8 cellular contexts compared by ENCODE assay signal in the genomic region with DNA sequence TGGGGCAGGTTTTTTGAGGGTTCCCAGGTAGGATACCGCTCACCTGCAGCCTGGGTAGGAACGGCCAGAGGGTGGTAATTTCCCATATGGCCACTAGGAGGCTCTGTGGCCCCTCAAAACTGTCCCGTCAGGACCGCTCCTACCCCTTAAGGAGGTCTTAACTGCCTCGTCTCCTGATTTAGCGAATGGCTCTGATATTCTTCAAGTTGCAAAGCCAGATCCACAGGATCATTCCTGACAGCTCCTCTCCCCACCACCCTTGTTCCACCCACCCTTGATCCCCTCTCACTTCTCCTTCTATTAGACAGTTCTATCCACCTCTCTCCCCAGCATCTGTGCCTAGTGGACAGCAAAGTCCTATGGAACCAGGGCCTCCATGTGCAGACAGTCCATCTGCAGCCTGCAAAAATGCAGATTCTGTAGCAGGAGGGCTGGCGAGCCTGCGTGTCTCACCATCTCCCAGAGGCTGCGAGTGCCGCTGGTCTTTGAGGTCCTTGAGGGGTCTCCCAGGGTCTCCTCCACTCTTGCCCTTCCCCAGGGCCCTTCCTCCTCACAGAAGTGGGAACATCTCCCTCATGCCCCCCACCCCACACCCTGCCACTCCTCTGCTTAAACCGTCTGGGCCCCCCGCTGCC. TPM values are rescaled to one million over a fixed set of nuclear protein-coding genes. Genes with fewer than 3 reads are reported as not detected.
A peak's percentile ranks its signal among the peaks of the same experiment; 100 is the strongest.
DNase-seq lines count a peak whose midpoint lies in the region; ATAC-seq and TF ChIP-seq lines count a peak whose summit lies in the region.

No MANE protein-coding gene starts in this region.

- H3K23ac ChIP-seq in neuronal stem cell (ENCODE audit: low read depth, low read length, poor library complexity), result no peak overlapping the region

- H3K9me3 ChIP-seq in neuronal stem cell (replicated peaks in 1 of 2; ENCODE audit: control insufficient read depth in 2 of 2, insufficient read depth in 1 of 2, low read depth in 1 of 2, low read length in 2 of 2), result peaks cover 0 to 2% of the 10 kb centered on the region in 2 donors
- no peaks in the 10 kb centered on the region for H3K9me3 ChIP-seq in transverse colon

- no peak overlapping the region for H3K4ac ChIP-seq in neuronal stem cell (ENCODE audit: low read length)

- DNase-seq in NK-92 treated with Interleukin-12 subunit alpha and Interleukin-12 subunit beta, amount 100 ng/mL, for 24 hours (lab: John Stamatoyannopoulos, UW), result peak; percentile 17
- DNase-seq in NK-92 (lab: John Stamatoyannopoulos, UW; ENCODE audit: unreplicated experiment) (no peak), OCI-M1 (lab: John Stamatoyannopoulos, UW) (peak; percentile 64), foreskin keratinocyte (peak in 1 of 2 donors; percentile 40), neuronal stem cell (ENCODE audit: low spot score) (peak; percentile 42), transverse colon (peak; percentile 65)
- peak; percentile 11 to 36 for DNase-seq in activated T-helper 1 cell treated with anti-CD3 and anti-CD28 coated beads, Interleukin-2, amount 50 U/mL, for 16 hours (ENCODE audit: low read depth in 1 of 2, low spot score in 1 of 2)

- peak; percentile 66 for ATAC-seq in HG03139 (IDR thresholded peaks at IDR 0.05; ENCODE audit: unreplicated experiment)
- ATAC-seq in foreskin keratinocyte, result peak; percentile 62

- TF ChIP-seq POLR2A in transverse colon (IDR thresholded peaks at IDR 0.05), result no peak

- H3K4me3 ChIP-seq in neuronal stem cell (ENCODE audit: low read length in 2 of 2), result no peak overlapping the region
- no peak overlapping the region for H3K4me3 ChIP-seq in transverse colon

- intact Hi-C loops in transverse colon (cut with DNase I; ENCODE audit: low total_unique reads), result loop anchor here (1.0 to 10.0 kb wide), 2 partner anchors 200 to 526 kb away; no protein-coding TSS in a partner anchor

- no peaks in the 10 kb centered on the region for H3K27me3 ChIP-seq in foreskin keratinocyte
- no peaks in the 10 kb centered on the region for H3K27me3 ChIP-seq in neuronal stem cell (ENCODE audit: control insufficient read depth in 3 of 3, insufficient read depth in 3 of 3, low read depth in 1 of 3, low read length in 3 of 3)
- H3K27me3 ChIP-seq in transverse colon, result no peaks in the 10 kb centered on the region

- H3K27ac ChIP-seq in foreskin keratinocyte (no peak overlapping the region), neuronal stem cell (replicated peaks; ENCODE audit: low read length) (no peak overlapping the region), transverse colon (no peak overlapping the region)

- no peak overlapping the region for H2AK5ac ChIP-seq in neuronal stem cell (ENCODE audit: low read depth, low read length)

- H2BK5ac ChIP-seq in neuronal stem cell (ENCODE audit: low read length), result no peak overlapping the region

- WGBS in neuronal stem cell (ENCODE audit: extremely low coverage in 2 of 2, insufficient read length in 2 of 2, insufficient replicate concordance in 1 of 2), 2 donors, result no CpG with 5 or more reads among the region's 12 CpGs
- WGBS in transverse colon (ENCODE audit: low coverage in 1 of 2), 2 donors, result 42% methylated on average over 12 of the region's 12 CpGs; no CpG with 5 or more reads in 1 of the 2 donors

- H3K14ac ChIP-seq in neuronal stem cell (ENCODE audit: low read length), result no peak overlapping the region

- no peak overlapping the region for H4K8ac ChIP-seq in neuronal stem cell (ENCODE audit: low read depth, low read length)

- H3K79me1 ChIP-seq in neuronal stem cell (ENCODE audit: low read depth, low read length), result no peaks in the 10 kb centered on the region

- H3K9ac ChIP-seq in neuronal stem cell (ENCODE audit: low read depth, low read length, poor library complexity), result no peak overlapping the region

- no peak overlapping the region for H4K91ac ChIP-seq in neuronal stem cell (ENCODE audit: low read depth, low read length, poor library complexity)

- peaks cover 7% of the 10 kb centered on the region for H3K4me1 ChIP-seq in foreskin keratinocyte
- H3K4me1 ChIP-seq in neuronal stem cell (ENCODE audit: control insufficient read depth in 2 of 2, insufficient read depth in 1 of 2, low read depth in 1 of 2, low read length in 2 of 2), result peaks cover 0 to 1% of the 10 kb centered on the region in 2 donors
- H3K4me1 ChIP-seq in transverse colon, result peaks cover 3 to 9% (median 7%) of the 10 kb centered on the region in 4 donors

- no peak overlapping the region for H2BK120ac ChIP-seq in neuronal stem cell (ENCODE audit: low read depth, low read length)

- TF ChIP-seq CTCF in foreskin keratinocyte (conservative IDR thresholded peaks at IDR 0.05), result peak; percentile 83
- peak; percentile 90 to 95 (median 92) for TF ChIP-seq CTCF in transverse colon (IDR thresholded peaks at IDR 0.05)

- H3K36me3 ChIP-seq in neuronal stem cell (replicated peaks in 1 of 2; ENCODE audit: control insufficient read depth in 2 of 2, insufficient read depth in 2 of 2, low read length in 2 of 2) (no peaks in the 10 kb centered on the region), transverse colon (no peaks in the 10 kb centered on the region)

- no peak overlapping the region for H3K4me2 ChIP-seq in neuronal stem cell (ENCODE audit: insufficient read depth, low read length, poor library complexity, severe bottlenecking)

- H2BK12ac ChIP-seq in neuronal stem cell (ENCODE audit: low read length), result no peak overlapping the region

- H2BK15ac ChIP-seq in neuronal stem cell (ENCODE audit: low read length), result no peak overlapping the region

- H3K18ac ChIP-seq in neuronal stem cell (ENCODE audit: low read length), result no peak overlapping the region

- TF ChIP-seq EP300 in transverse colon (IDR thresholded peaks at IDR 0.05; ENCODE audit: low read depth), result no peak

- in situ Hi-C loops in transverse colon (cut with MboI; ENCODE audit: low pct_ligation_motif_present in 1 of 4, low pct_unique_long_range_greater_than_20kb in 1 of 4, low sequenced_read_pairs in 3 of 4), result loop anchor here (10.0 to 25.0 kb wide), 5 partner anchors 233 to 530 kb away; no protein-coding TSS in a partner anchor

- H2AFZ ChIP-seq in neuronal stem cell (ENCODE audit: low read length), result no peak overlapping the region

RNA-seq across cellular contexts. Expression of a gene that starts 34.3 kb away (rescaled TPM):
- total RNA-seq in foreskin keratinocyte (not detected in 2 replicates), transverse colon (1 to 10 TPM in 2 of 4 donors, not detected in 2; 1.6 to 4.4 TPM)
- 0.08 TPM in 1 of 2 replicates, not detected in the other for polyA plus RNA-seq in foreskin keratinocyte
- not detected for polyA plus RNA-seq in neuronal stem cell (2013, experiment 1 of 2)
- not detected for polyA plus RNA-seq in neuronal stem cell (2013, experiment 2 of 2)

RNA-seq across cellular contexts. Expression of a gene that starts 55.3 kb away (rescaled TPM):
- 50.3 and 171 TPM in 2 replicates for total RNA-seq in foreskin keratinocyte
- 38.6 and 108 TPM in 2 replicates for polyA plus RNA-seq in foreskin keratinocyte
- polyA plus RNA-seq in neuronal stem cell (2013, experiment 1 of 2), result 0.10 TPM
- polyA plus RNA-seq in neuronal stem cell (2013, experiment 2 of 2), result 0.08 TPM
- total RNA-seq in transverse colon, result 10 to 100 TPM in 2 of 4 donors, 1 to 10 TPM in 2; 6.4 to 10.8 (median 8.4) TPM
